In genomic region chr6:170292111-170292777, GRCh38 we compare ENCODE assay signal across 8 cellular contexts. TPM values are rescaled to one million over a fixed set of nuclear protein-coding genes. Genes with fewer than 3 reads are reported as not detected.
DNase-seq lines count a peak whose midpoint lies in the region; ATAC-seq and TF ChIP-seq lines count a peak whose summit lies in the region.

No MANE protein-coding gene starts in this region.

- H3K36me3 Mint-ChIP-seq in T-cell (no peaks in the 10 kb centered on the region), glutamatergic neuron (ENCODE audit: unreplicated experiment) (peaks cover 6% of the 10 kb centered on the region)

- H3K27ac ChIP-seq in skin epidermis: peak overlapping the region in 10 of 21 experiments; percentile 51 to 85 (median 75)

- peaks cover 45 to 49% (median 49%) of the 10 kb centered on the region in 3 donors for H3K4me1 Mint-ChIP-seq in T-cell
- peaks cover 43% of the 10 kb centered on the region for H3K4me1 Mint-ChIP-seq in glutamatergic neuron (ENCODE audit: low read depth, unreplicated experiment)

- H3K27ac Mint-ChIP-seq in T-cell (peak overlapping the region; percentile 44 to 52), glutamatergic neuron (ENCODE audit: unreplicated experiment) (peak overlapping the region; percentile 72)

- POLR2A ChIA-PET in T-cell (lab: Charles Lee): interaction anchor here in 1 of 2 donors (0.6 kb wide), 1 partner anchor 14 kb away, joined by 3 read pairs; no protein-coding TSS in a partner anchor

- H3K27me3 Mint-ChIP-seq in T-cell: peaks cover 19 to 44% of the 10 kb centered on the region in 2 donors
- H3K27me3 Mint-ChIP-seq in glutamatergic neuron (ENCODE audit: unreplicated experiment): peaks cover 38% of the 10 kb centered on the region

- H3K9me3 Mint-ChIP-seq in T-cell: no peaks in the 10 kb centered on the region
- peaks cover 25% of the 10 kb centered on the region for H3K9me3 Mint-ChIP-seq in glutamatergic neuron (ENCODE audit: unreplicated experiment)

- peak in 1 of 4 experiments; percentile 6 for ATAC-seq in T-cell (replicated peaks in 1 of 4)

- H3K4me3 Mint-ChIP-seq in T-cell: peak overlapping the region; percentile 84 to 97 (median 86)
- H3K4me3 Mint-ChIP-seq in glutamatergic neuron (ENCODE audit: unreplicated experiment): peak overlapping the region; percentile 84

- DNase-seq in DMS79 treated with DMSO at 0.1 percent for 48 hours (lab: John Stamatoyannopoulos, UW): peak; percentile 66
- no peak for DNase-seq in DMS79 (lab: John Stamatoyannopoulos, UW)
- DNase-seq in T-cell: no peak
- no peak for DNase-seq in glutamatergic neuron
- DNase-seq in H4 (ENCODE audit: low spot score): no peak
- DNase-seq in NCI-H446 (lab: John Stamatoyannopoulos, UW): no peak
- no peak for DNase-seq in glomerular visceral epithelial cell (ENCODE audit: extremely low spot score)

- TF ChIP-seq CTCF in glutamatergic neuron (IDR thresholded peaks at IDR 0.05; ENCODE audit: partially characterized antibody, unreplicated experiment): no peak

- CTCF ChIA-PET in T-cell (lab: Charles Lee): interaction anchor here (0.6 to 2.1 kb wide), 4 partner anchors 11 to 1583 kb away, joined by 3 to 6 read pairs (median 4); no protein-coding TSS in a partner anchor

- H3K4me3 ChIP-seq in skin epidermis: peak overlapping the region in 5 of 7 experiments; percentile 55 to 80 (median 69)

RNA-seq across cellular contexts. Expression of gene DLL1, which starts 1.4 kb away (rescaled TPM):
- total RNA-seq in T-cell (1 to 10 TPM; 3.3 to 8.6 (median 4.7) TPM), glutamatergic neuron (ENCODE audit: unreplicated experiment) (34.3 TPM)
- total RNA-seq in H4 (2014; rRNA removed; shearing (Covaris generic)): 0.54 and 2.2 TPM in 2 replicates

RNA-seq across cellular contexts. Expression of gene FAM120B, which starts 14.3 kb away (rescaled TPM):
- total RNA-seq in T-cell (10 to 100 TPM; 34.1 to 39.8 (median 38.0) TPM), glutamatergic neuron (ENCODE audit: unreplicated experiment) (48.3 TPM)
- total RNA-seq in H4 (2014; rRNA removed; shearing (Covaris generic)): 4.8 and 5.6 TPM in 2 replicates
